ENCODE assay signal across 26 cellular contexts in genomic region chr12:67411562-67411961, GRCh38.
"Had no signal": no experiment of that assay in that cellular context is flagged by ENCODE, and none has a peak within 500 bp of the region (broad histone marks: within the 10 kb centered on the region; RNA-seq: fewer than 3 reads in every experiment).

No MANE protein-coding gene starts in this region.

- H3K4me3 Mint-ChIP-seq: memory B cell; naive B cell; nephron; neural progenitor cell; stimulated activated memory B cell treated with anti-CD40 and anti-IgM and Interleukin-4, amounts not matched to agents 10 μg/mL and 1 μg/mL and 100 μg/mL, for 72 hours; type B pancreatic cell had no signal

- ATAC-seq: lower lobe of right lung; stimulated activated memory B cell treated with anti-CD40 and anti-IgM and Interleukin-4, amounts not matched to agents 10 μg/mL and 1 μg/mL and 100 μg/mL, for 72 hours; stimulated activated naive CD8-positive, alpha-beta T cell treated with anti-CD3 and anti-CD28 coated beads, Interleukin-15, Interleukin-2, amounts not matched to agents 100 U/mL and 50 U/mL, for 24 hours had no signal

- H3K9me3 Mint-ChIP-seq: neural progenitor cell had no signal

- H3K4me1 Mint-ChIP-seq: naive B cell; stimulated activated memory B cell treated with anti-CD40 and anti-IgM and Interleukin-4, amounts not matched to agents 10 μg/mL and 1 μg/mL and 100 μg/mL, for 72 hours had no signal

- H3K36me3 ChIP-seq: esophagus squamous epithelium, left ventricle myocardium inferior, lower lobe of right lung, neural progenitor cell, prostate gland, right atrium auricular region, spleen, tibial artery had no signal

- H3K27ac ChIP-seq: coronary artery, esophagus squamous epithelium, left ventricle myocardium inferior, lower lobe of right lung, neural progenitor cell, parathyroid adenoma, prostate gland, right atrium auricular region, skin epidermis, spleen, testis, tibial artery had no signal

- H3K27ac Mint-ChIP-seq: memory B cell; neural progenitor cell; stimulated activated memory B cell treated with anti-CD40 and anti-IgM and Interleukin-4, amounts not matched to agents 10 μg/mL and 1 μg/mL and 100 μg/mL, for 72 hours; type B pancreatic cell had no signal

- H3K4me3 ChIP-seq: coronary artery, esophagus squamous epithelium, left ventricle myocardium inferior, lower lobe of right lung, neural progenitor cell, prostate gland, right atrium auricular region, skin epidermis, spleen, testis, tibial artery had no signal

- DNase-seq: dermis blood vessel endothelial cell; effector memory CD4-positive, alpha-beta T cell; esophagus squamous epithelium; foreskin melanocyte; glutamatergic neuron; kidney; left ventricle myocardium inferior; lower lobe of right lung; naive B cell; spleen; stimulated activated CD4-positive, alpha-beta T cell treated with anti-CD3 and anti-CD28 coated beads, Interleukin-4, amount 100 ng/mL, for 4 hours; stimulated activated naive CD8-positive, alpha-beta T cell treated with anti-CD3 and anti-CD28 coated beads, Interleukin-15, Interleukin-2, amounts not matched to agents 100 U/mL and 50 U/mL, for 24 hours; substantia nigra; testis; tibial artery had no signal

- FAIRE-seq: endothelial cell of umbilical vein, kidney had no signal

- H3K27me3 Mint-ChIP-seq: type B pancreatic cell had no signal

- H3K36me3 Mint-ChIP-seq: stimulated activated memory B cell treated with anti-CD40 and anti-IgM and Interleukin-4, amounts not matched to agents 10 μg/mL and 1 μg/mL and 100 μg/mL, for 72 hours; type B pancreatic cell had no signal

- H3K27me3 ChIP-seq: esophagus squamous epithelium, neural progenitor cell, right atrium auricular region, spleen, testis, tibial artery had no signal

- H3K4me2 ChIP-seq: neural progenitor cell had no signal

- H3K4me1 ChIP-seq: lower lobe of right lung, prostate gland, spleen, testis had no signal

- H3K9me3 ChIP-seq: esophagus squamous epithelium, lower lobe of right lung, prostate gland, right atrium auricular region, testis, tibial artery had no signal
